1 cellular context compared by ENCODE assay signal in the genomic region with DNA sequence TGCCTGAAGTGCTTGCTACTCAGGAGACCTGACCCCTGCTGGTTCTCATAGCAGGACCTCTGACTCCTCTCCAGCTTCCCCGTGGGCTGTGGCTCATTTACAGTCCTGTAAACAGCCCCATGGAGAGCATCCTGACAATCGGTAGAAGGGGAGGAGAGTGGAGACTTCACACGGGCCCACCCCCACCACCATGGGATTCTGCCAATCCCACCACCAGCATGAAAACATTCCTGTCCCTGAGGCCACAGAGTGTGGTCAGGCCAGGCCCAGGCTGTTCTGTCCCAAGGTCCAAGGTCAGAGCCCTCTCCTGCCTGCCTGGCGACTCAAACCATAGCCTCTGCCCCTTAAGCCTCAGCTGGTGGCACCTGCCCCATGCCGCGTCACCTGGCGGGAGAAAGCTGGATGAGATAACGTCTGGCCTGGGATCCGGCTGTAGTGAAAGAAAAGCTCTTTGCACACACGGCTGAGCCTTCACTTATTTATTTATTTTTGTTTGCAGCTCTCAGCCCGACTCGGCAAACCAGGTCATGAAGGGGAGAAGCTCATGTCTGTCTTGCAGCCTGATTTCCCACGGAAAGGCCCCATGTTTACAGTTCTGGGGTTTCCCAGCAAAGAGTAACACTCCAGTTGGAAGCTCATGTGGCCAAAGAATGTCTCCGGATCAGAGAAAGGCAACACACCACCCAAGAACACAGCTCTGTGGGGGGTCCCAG.
TF ChIP-seq lines count a peak whose summit lies in the region.

No MANE protein-coding gene starts in this region.

TF ChIP-seq in GM23338, 12 proteins besides CTCF, POLR2A, EP300 and RAD21 (continued from another document):
- TF ChIP-seq, protein P1, sequence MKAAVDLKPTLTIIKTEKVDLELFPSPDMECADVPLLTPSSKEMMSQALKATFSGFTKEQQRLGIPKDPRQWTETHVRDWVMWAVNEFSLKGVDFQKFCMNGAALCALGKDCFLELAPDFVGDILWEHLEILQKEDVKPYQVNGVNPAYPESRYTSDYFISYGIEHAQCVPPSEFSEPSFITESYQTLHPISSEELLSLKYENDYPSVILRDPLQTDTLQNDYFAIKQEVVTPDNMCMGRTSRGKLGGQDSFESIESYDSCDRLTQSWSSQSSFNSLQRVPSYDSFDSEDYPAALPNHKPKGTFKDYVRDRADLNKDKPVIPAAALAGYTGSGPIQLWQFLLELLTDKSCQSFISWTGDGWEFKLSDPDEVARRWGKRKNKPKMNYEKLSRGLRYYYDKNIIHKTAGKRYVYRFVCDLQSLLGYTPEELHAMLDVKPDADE (IDR thresholded peaks at IDR 0.05): no peak
- TF ChIP-seq ZNF114 (CRISPR knock-in tag; IDR thresholded peaks at IDR 0.05) (no peak), ZNF331 (CRISPR knock-in tag; IDR thresholded peaks at IDR 0.05; ENCODE audit: low read depth) (no peak), EZH2phosphoT487 (IDR thresholded peaks at IDR 0.05; ENCODE audit: unreplicated experiment) (no peak), CREB1 (CRISPR knock-in tag; IDR thresholded peaks at IDR 0.05; ENCODE audit: low read depth) (no peak), POLR2AphosphoS5 (IDR thresholded peaks at IDR 0.05; ENCODE audit: low read depth) (no peak), JUNB (IDR thresholded peaks at IDR 0.05; ENCODE audit: unreplicated experiment) (no peak), NANOG (IDR thresholded peaks at IDR 0.05; ENCODE audit: borderline replicate concordance) (no peak)
- TF ChIP-seq, protein P2, sequence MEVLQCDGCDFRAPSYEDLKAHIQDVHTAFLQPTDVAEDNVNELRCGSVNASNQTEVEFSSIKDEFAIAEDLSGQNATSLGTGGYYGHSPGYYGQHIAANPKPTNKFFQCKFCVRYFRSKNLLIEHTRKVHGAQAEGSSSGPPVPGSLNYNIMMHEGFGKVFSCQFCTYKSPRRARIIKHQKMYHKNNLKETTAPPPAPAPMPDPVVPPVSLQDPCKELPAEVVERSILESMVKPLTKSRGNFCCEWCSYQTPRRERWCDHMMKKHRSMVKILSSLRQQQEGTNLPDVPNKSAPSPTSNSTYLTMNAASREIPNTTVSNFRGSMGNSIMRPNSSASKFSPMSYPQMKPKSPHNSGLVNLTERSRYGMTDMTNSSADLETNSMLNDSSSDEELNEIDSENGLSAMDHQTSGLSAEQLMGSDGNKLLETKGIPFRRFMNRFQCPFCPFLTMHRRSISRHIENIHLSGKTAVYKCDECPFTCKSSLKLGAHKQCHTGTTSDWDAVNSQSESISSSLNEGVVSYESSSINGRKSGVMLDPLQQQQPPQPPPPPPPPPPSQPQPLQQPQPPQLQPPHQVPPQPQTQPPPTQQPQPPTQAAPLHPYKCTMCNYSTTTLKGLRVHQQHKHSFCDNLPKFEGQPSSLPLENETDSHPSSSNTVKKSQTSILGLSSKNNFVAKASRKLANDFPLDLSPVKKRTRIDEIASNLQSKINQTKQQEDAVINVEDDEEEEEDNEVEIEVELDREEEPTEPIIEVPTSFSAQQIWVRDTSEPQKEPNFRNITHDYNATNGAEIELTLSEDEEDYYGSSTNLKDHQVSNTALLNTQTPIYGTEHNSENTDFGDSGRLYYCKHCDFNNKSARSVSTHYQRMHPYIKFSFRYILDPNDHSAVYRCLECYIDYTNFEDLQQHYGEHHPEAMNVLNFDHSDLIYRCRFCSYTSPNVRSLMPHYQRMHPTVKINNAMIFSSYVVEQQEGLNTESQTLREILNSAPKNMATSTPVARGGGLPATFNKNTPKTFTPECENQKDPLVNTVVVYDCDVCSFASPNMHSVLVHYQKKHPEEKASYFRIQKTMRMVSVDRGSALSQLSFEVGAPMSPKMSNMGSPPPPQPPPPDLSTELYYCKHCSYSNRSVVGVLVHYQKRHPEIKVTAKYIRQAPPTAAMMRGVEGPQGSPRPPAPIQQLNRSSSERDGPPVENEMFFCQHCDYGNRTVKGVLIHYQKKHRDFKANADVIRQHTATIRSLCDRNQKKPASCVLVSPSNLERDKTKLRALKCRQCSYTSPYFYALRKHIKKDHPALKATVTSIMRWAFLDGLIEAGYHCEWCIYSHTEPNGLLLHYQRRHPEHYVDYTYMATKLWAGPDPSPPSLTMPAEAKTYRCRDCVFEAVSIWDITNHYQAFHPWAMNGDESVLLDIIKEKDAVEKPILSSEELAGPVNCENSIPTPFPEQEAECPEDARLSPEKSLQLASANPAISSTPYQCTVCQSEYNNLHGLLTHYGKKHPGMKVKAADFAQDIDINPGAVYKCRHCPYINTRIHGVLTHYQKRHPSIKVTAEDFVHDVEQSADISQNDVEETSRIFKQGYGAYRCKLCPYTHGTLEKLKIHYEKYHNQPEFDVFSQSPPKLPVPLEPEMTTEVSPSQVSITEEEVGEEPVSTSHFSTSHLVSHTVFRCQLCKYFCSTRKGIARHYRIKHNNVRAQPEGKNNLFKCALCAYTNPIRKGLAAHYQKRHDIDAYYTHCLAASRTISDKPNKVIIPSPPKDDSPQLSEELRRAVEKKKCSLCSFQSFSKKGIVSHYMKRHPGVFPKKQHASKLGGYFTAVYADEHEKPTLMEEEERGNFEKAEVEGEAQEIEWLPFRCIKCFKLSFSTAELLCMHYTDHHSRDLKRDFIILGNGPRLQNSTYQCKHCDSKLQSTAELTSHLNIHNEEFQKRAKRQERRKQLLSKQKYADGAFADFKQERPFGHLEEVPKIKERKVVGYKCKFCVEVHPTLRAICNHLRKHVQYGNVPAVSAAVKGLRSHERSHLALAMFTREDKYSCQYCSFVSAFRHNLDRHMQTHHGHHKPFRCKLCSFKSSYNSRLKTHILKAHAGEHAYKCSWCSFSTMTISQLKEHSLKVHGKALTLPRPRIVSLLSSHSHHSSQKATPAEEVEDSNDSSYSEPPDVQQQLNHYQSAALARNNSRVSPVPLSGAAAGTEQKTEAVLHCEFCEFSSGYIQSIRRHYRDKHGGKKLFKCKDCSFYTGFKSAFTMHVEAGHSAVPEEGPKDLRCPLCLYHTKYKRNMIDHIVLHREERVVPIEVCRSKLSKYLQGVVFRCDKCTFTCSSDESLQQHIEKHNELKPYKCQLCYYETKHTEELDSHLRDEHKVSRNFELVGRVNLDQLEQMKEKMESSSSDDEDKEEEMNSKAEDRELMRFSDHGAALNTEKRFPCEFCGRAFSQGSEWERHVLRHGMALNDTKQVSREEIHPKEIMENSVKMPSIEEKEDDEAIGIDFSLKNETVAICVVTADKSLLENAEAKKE (CRISPR knock-in tag; IDR thresholded peaks at IDR 0.05): no peak
TF ChIP-seq in GM23338: peak in this region for 0.
